In the genomic region with DNA sequence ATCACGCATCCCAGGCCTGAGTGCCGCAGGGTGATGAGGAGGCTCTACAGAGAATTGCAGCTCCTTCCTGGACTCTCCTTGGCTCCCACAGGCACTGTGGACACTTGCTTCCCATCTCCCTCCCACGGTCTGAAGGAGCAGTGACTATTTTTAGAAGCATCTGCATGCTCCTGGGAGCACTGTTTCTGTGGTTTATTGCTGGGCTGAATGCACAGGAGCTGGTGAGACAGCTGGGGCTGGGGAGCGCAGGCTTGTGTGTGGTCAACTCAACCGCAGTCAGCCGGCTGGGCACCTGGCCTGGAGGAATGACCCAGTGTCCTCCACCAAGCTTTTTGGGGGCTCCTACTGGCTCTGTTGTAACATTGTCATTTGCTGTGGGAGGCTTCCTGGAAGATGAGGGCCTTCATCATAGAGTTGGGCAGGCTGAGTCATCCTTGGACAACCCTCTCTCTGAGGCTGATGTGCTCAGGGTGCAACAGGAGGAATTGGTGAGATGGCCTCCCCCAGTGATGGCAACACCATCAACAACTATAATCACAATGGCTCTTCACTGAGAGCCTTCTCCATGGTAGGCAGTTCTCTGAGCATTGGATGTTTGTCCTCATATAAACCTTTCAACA, we compare ENCODE assay signal across 20 cellular contexts. TPM values are rescaled to one million over a fixed set of nuclear protein-coding genes. Genes with fewer than 3 reads are reported as not detected.
A peak's percentile ranks its signal among the peaks of the same experiment; 100 is the strongest.
DNase-seq lines count a peak whose midpoint lies in the region; ATAC-seq, FAIRE-seq and TF ChIP-seq lines count a peak whose summit lies in the region.
"Had no signal": no experiment of that assay in that cellular context is flagged by ENCODE, and none has a peak within 500 bp of the region (broad histone marks: within the 10 kb centered on the region; RNA-seq: fewer than 3 reads in every experiment).

No MANE protein-coding gene starts in this region.

- TF ChIP-seq EP300 in gastroesophageal sphincter (IDR thresholded peaks at IDR 0.05) = no peak

- DNase-seq in D721Med (ENCODE audit: insufficient read length, low spot score) = no peak
- peak; percentile 54 for DNase-seq in M059J (ENCODE audit: low read depth)
- DNase-seq in stimulated activated effector memory CD8-positive, alpha-beta T cell treated with anti-CD3 and anti-CD28 coated beads, Interleukin-12 subunit alpha, Interleukin-12 subunit beta, amount 100 ng/mL, for 72 hours (ENCODE audit: low spot score in 2 of 2) = no peak
- no peak for DNase-seq in SKM-1 treated with dmso at 0.1 percent for 144 hours (lab: John Stamatoyannopoulos, UW; ENCODE audit: unreplicated experiment)
- no peak for DNase-seq in midbrain (lab: John Stamatoyannopoulos, UW)
- DNase-seq in amniotic stem cell (lab: John Stamatoyannopoulos, UW) = no peak
- DNase-seq: activated CD4-positive, alpha-beta T cell treated with anti-CD3 and anti-CD28 coated beads for 48 hours; activated T-cell treated with anti-CD3 and anti-CD28 coated beads for 4 hours; esophagus squamous epithelium; hippocampal formation; NCI-H1092; NCI-H526; PC-3; SK-N-SH had no signal

- H3K36me3 Mint-ChIP-seq in stimulated activated effector memory CD8-positive, alpha-beta T cell treated with anti-CD3 and anti-CD28 coated beads, Interleukin-12 subunit alpha, Interleukin-12 subunit beta, amount 100 ng/mL, for 72 hours = no peaks in the 10 kb centered on the region
- H3K36me3 Mint-ChIP-seq: activated naive CD4-positive, alpha-beta T cell treated with anti-CD3 and anti-CD28 coated beads, Interleukin-2, amount 50 U/mL, for 24 hours; neural progenitor cell had no signal

- H3K4me1 Mint-ChIP-seq in stimulated activated effector memory CD8-positive, alpha-beta T cell treated with anti-CD3 and anti-CD28 coated beads, Interleukin-12 subunit alpha, Interleukin-12 subunit beta, amount 100 ng/mL, for 72 hours = no peaks in the 10 kb centered on the region
- H3K4me1 Mint-ChIP-seq: activated naive CD4-positive, alpha-beta T cell treated with anti-CD3 and anti-CD28 coated beads, Interleukin-2, amount 50 U/mL, for 24 hours; B cell had no signal

- H3K4me3 Mint-ChIP-seq in stimulated activated effector memory CD8-positive, alpha-beta T cell treated with anti-CD3 and anti-CD28 coated beads, Interleukin-12 subunit alpha, Interleukin-12 subunit beta, amount 100 ng/mL, for 72 hours = no peak overlapping the region
- H3K4me3 Mint-ChIP-seq: activated naive CD4-positive, alpha-beta T cell treated with anti-CD3 and anti-CD28 coated beads, Interleukin-2, amount 50 U/mL, for 24 hours; B cell; neural progenitor cell had no signal

- H3K27ac Mint-ChIP-seq in stimulated activated effector memory CD8-positive, alpha-beta T cell treated with anti-CD3 and anti-CD28 coated beads, Interleukin-12 subunit alpha, Interleukin-12 subunit beta, amount 100 ng/mL, for 72 hours = no peak overlapping the region
- H3K27ac Mint-ChIP-seq: activated naive CD4-positive, alpha-beta T cell treated with anti-CD3 and anti-CD28 coated beads, Interleukin-2, amount 50 U/mL, for 24 hours; B cell; neural progenitor cell had no signal

- H3K9me3 Mint-ChIP-seq in stimulated activated effector memory CD8-positive, alpha-beta T cell treated with anti-CD3 and anti-CD28 coated beads, Interleukin-12 subunit alpha, Interleukin-12 subunit beta, amount 100 ng/mL, for 72 hours = no peaks in the 10 kb centered on the region
- H3K9me3 Mint-ChIP-seq: activated naive CD4-positive, alpha-beta T cell treated with anti-CD3 and anti-CD28 coated beads, Interleukin-2, amount 50 U/mL, for 24 hours; neural progenitor cell had no signal

- peak overlapping the region in 3 of 4 donors; percentile 53 to 70 (median 69) for H3K27ac ChIP-seq in gastroesophageal sphincter
- H3K27ac ChIP-seq: neural progenitor cell had no signal

- no peaks in the 10 kb centered on the region for H3K27me3 ChIP-seq in gastroesophageal sphincter
- H3K27me3 ChIP-seq: breast epithelium, neural progenitor cell had no signal

- FAIRE-seq in D721Med (lab: Jason Lieb, UNC) = peak; percentile 21
- FAIRE-seq: H1 had no signal

- H3K9me3 ChIP-seq in gastroesophageal sphincter = no peaks in the 10 kb centered on the region
- H3K9me3 ChIP-seq: breast epithelium, esophagus squamous epithelium, SK-N-SH had no signal

- TF ChIP-seq CTCF in D721Med (IDR thresholded peaks at IDR 0.05; ENCODE audit: insufficient read depth, missing control alignments) (no peak), gastroesophageal sphincter (IDR thresholded peaks at IDR 0.05) (no peak)

- H3K4me1 ChIP-seq in gastroesophageal sphincter = peaks cover 0 to 81% (median 39%) of the 10 kb centered on the region in 3 donors

- TF ChIP-seq POLR2A in gastroesophageal sphincter (IDR thresholded peaks at IDR 0.05) = no peak

- H3K36me3 ChIP-seq in gastroesophageal sphincter = no peaks in the 10 kb centered on the region
- H3K36me3 ChIP-seq: breast epithelium, esophagus squamous epithelium, neural progenitor cell had no signal

- 0% methylated on average over 1 of the region's 6 CpGs for WGBS in gastroesophageal sphincter (ENCODE audit: low coverage in 1 of 2), 2 donors

- no peak for ATAC-seq in gastroesophageal sphincter
- peak; percentile 34 for ATAC-seq in stimulated activated effector memory CD8-positive, alpha-beta T cell treated with anti-CD3 and anti-CD28 coated beads, Interleukin-12 subunit alpha, Interleukin-12 subunit beta, amount 100 ng/mL, for 72 hours
- ATAC-seq: PC-3 had no signal

- no peak overlapping the region for H3K4me3 ChIP-seq in gastroesophageal sphincter
- H3K4me3 ChIP-seq: breast epithelium, esophagus squamous epithelium, neural progenitor cell had no signal

RNA-seq across cellular contexts. Expression of gene NFASC, which starts 1.7 kb away (rescaled TPM):
- total RNA-seq in M059J (2014; rRNA removed; shearing (Covaris generic)) = 17.6 and 24.1 TPM in 2 replicates
- 100 to 1,000 TPM in 1 of 4 donors, 10 to 100 TPM in 3; 39.0 to 121 (median 54.5) TPM for total RNA-seq in gastroesophageal sphincter
